7 cellular contexts compared by ENCODE assay signal in genomic region chr7:105050899-105051298, GRCh38. TPM values are rescaled to one million over a fixed set of nuclear protein-coding genes. Genes with fewer than 3 reads are reported as not detected.
A peak's percentile ranks its signal among the peaks of the same experiment; 100 is the strongest.
DNase-seq lines count a peak whose midpoint lies in the region; ATAC-seq and TF ChIP-seq lines count a peak whose summit lies in the region.
"Not testable (repeated sequence)": the region's sequence is repeated elsewhere in the genome, so short reads cannot be mapped to it uniquely, and the experiment has no call there.

No MANE protein-coding gene starts in this region.

- H3K36me3 ChIP-seq in CD8-positive, alpha-beta T cell (ENCODE audit: insufficient read depth, low read length) = peaks cover 20% of the 10 kb centered on the region
- H3K36me3 ChIP-seq in naive thymus-derived CD4-positive, alpha-beta T cell (ENCODE audit: control insufficient read depth in 2 of 3, insufficient read depth in 3 of 3, low read length in 3 of 3) = peaks cover 0 to 24% (median 7%) of the 10 kb centered on the region in 3 experiments

- not testable (repeated sequence) for H3K4me3 Mint-ChIP-seq in CD8-positive, alpha-beta T cell; activated T-cell treated with anti-CD3 and anti-CD28 coated beads, Interleukin-2, amount 50 U/mL, for 24 hours; chondrocyte (ENCODE audit: unreplicated experiment); stimulated activated effector memory CD8-positive, alpha-beta T cell treated with anti-CD3 and anti-CD28 coated beads, Interleukin-12 subunit alpha, Interleukin-12 subunit beta, amount 100 ng/mL, for 72 hours
- peak overlapping the region; percentile 36 for H3K4me3 Mint-ChIP-seq in T-helper 17 cell
- peak overlapping the region in 1 of 10 donors; percentile 15 for H3K4me3 Mint-ChIP-seq in naive thymus-derived CD4-positive, alpha-beta T cell

- peaks cover 17% of the 10 kb centered on the region for H3K4me1 ChIP-seq in CD8-positive, alpha-beta T cell (ENCODE audit: insufficient read depth, low read length)
- peaks cover 4 to 10% of the 10 kb centered on the region in 2 donors for H3K4me1 ChIP-seq in naive thymus-derived CD4-positive, alpha-beta T cell (ENCODE audit: control insufficient read depth in 2 of 2, insufficient read depth in 2 of 2, low read length in 2 of 2)

- peaks cover 87% of the 10 kb centered on the region for H3K36me3 Mint-ChIP-seq in CD8-positive, alpha-beta T cell
- not testable (repeated sequence) for H3K36me3 Mint-ChIP-seq in T-helper 17 cell (ENCODE audit: low read depth)
- H3K36me3 Mint-ChIP-seq in activated T-cell treated with anti-CD3 and anti-CD28 coated beads, Interleukin-2, amount 50 U/mL, for 24 hours (ENCODE audit: low read depth) = peaks cover 92% of the 10 kb centered on the region
- peaks cover 25 to 43% of the 10 kb centered on the region in 2 donors for H3K36me3 Mint-ChIP-seq in activated naive CD4-positive, alpha-beta T cell treated with anti-CD3 and anti-CD28 coated beads, Interleukin-2, amount 50 U/mL, for 72 hours
- H3K36me3 Mint-ChIP-seq in chondrocyte (ENCODE audit: low read depth) = peaks cover 26% of the 10 kb centered on the region
- H3K36me3 Mint-ChIP-seq in naive thymus-derived CD4-positive, alpha-beta T cell = peaks cover 9 to 49% (median 23%) of the 10 kb centered on the region in 5 donors
- H3K36me3 Mint-ChIP-seq in stimulated activated effector memory CD8-positive, alpha-beta T cell treated with anti-CD3 and anti-CD28 coated beads, Interleukin-12 subunit alpha, Interleukin-12 subunit beta, amount 100 ng/mL, for 72 hours = peaks cover 100% of the 10 kb centered on the region

- not testable (repeated sequence) for H3K9me3 ChIP-seq in CD8-positive, alpha-beta T cell (ENCODE audit: low read length); T-helper 17 cell (ENCODE audit: control insufficient read depth, low read length, poor library complexity, severe bottlenecking); naive thymus-derived CD4-positive, alpha-beta T cell (ENCODE audit: control insufficient read depth in 2 of 3, low read length in 3 of 3)

- POLR2A ChIA-PET in CD8-positive, alpha-beta T cell (lab: Charles Lee) = interaction anchor here (1.0 kb wide), 1 partner anchor 29 kb away, joined by 3 read pairs; no protein-coding TSS in a partner anchor
- POLR2A ChIA-PET in naive thymus-derived CD4-positive, alpha-beta T cell (lab: Charles Lee) = interaction anchor here (0.7 to 1.5 kb wide), 3 partner anchors 37 to 66 kb away, joined by 3 to 5 read pairs (median 5); partner anchors contain the start of gene KMT2E

- H3K27ac ChIP-seq in CD8-positive, alpha-beta T cell (ENCODE audit: low read depth, low read length); naive thymus-derived CD4-positive, alpha-beta T cell (ENCODE audit: low read depth, low read length): not testable (repeated sequence)

- intact Hi-C loops in CD8-positive, alpha-beta T cell (cut with DNase I, micrococcal nuclease) = loop anchor here in 1 of 2 experiments (2.0 kb wide), 1 partner anchor 14 kb away; no protein-coding TSS in a partner anchor
- intact Hi-C loops in naive thymus-derived CD4-positive, alpha-beta T cell (cut with micrococcal nuclease) = loop anchor here in 1 of 2 donors (10.0 kb wide), 1 partner anchor 284 kb away; no protein-coding TSS in a partner anchor

- ATAC-seq in CD8-positive, alpha-beta T cell; T-helper 17 cell; activated naive CD4-positive, alpha-beta T cell treated with anti-CD3 and anti-CD28 coated beads, Interleukin-2, amount 50 U/mL, for 72 hours; naive thymus-derived CD4-positive, alpha-beta T cell; stimulated activated effector memory CD8-positive, alpha-beta T cell treated with anti-CD3 and anti-CD28 coated beads, Interleukin-12 subunit alpha, Interleukin-12 subunit beta, amount 100 ng/mL, for 72 hours: not testable (repeated sequence)

- not testable (repeated sequence) for H3K27me3 Mint-ChIP-seq in CD8-positive, alpha-beta T cell (ENCODE audit: low read depth); T-helper 17 cell; activated T-cell treated with anti-CD3 and anti-CD28 coated beads, Interleukin-2, amount 50 U/mL, for 24 hours; chondrocyte (ENCODE audit: low read depth); naive thymus-derived CD4-positive, alpha-beta T cell

- not testable (repeated sequence) for H3K4me3 ChIP-seq in CD8-positive, alpha-beta T cell (ENCODE audit: low read depth, low read length); naive thymus-derived CD4-positive, alpha-beta T cell (ENCODE audit: low read length)

- not testable (repeated sequence) for DNase-seq in CD8-positive, alpha-beta T cell; T-helper 17 cell; activated T-cell treated with anti-CD3 and anti-CD28 coated beads, Interleukin-2, amount 50 U/mL, for 24 hours; activated naive CD4-positive, alpha-beta T cell treated with anti-CD3 and anti-CD28 coated beads, Interleukin-2, amount 50 U/mL, for 72 hours (ENCODE audit: low spot score in 2 of 2); chondrocyte (ENCODE audit: low spot score); naive thymus-derived CD4-positive, alpha-beta T cell; stimulated activated effector memory CD8-positive, alpha-beta T cell treated with anti-CD3 and anti-CD28 coated beads, Interleukin-12 subunit alpha, Interleukin-12 subunit beta, amount 100 ng/mL, for 72 hours (ENCODE audit: low spot score in 2 of 2)

- not testable (repeated sequence) for TF ChIP-seq CTCF in CD8-positive, alpha-beta T cell (IDR thresholded peaks at IDR 0.05); chondrocyte (IDR thresholded peaks at IDR 0.05)

- CTCF ChIA-PET in CD8-positive, alpha-beta T cell (lab: Charles Lee) = interaction anchor here (1.5 to 1.7 kb wide), 2 partner anchors 10 to 70 kb away, joined by 7 to 8 read pairs; no protein-coding TSS in a partner anchor
- CTCF ChIA-PET in naive thymus-derived CD4-positive, alpha-beta T cell (lab: Charles Lee) = interaction anchor here (0.6 to 2.5 kb wide), 3 partner anchors 17 to 70 kb away, joined by 5 to 9 read pairs (median 5); no protein-coding TSS in a partner anchor

- H3K9me3 Mint-ChIP-seq in CD8-positive, alpha-beta T cell; activated T-cell treated with anti-CD3 and anti-CD28 coated beads, Interleukin-2, amount 50 U/mL, for 24 hours; activated naive CD4-positive, alpha-beta T cell treated with anti-CD3 and anti-CD28 coated beads, Interleukin-2, amount 50 U/mL, for 72 hours; chondrocyte (ENCODE audit: low read depth); naive thymus-derived CD4-positive, alpha-beta T cell; stimulated activated effector memory CD8-positive, alpha-beta T cell treated with anti-CD3 and anti-CD28 coated beads, Interleukin-12 subunit alpha, Interleukin-12 subunit beta, amount 100 ng/mL, for 72 hours: not testable (repeated sequence)

- H3K27ac Mint-ChIP-seq in CD8-positive, alpha-beta T cell = peak overlapping the region; percentile 52
- H3K27ac Mint-ChIP-seq in T-helper 17 cell = peak overlapping the region; percentile 88
- H3K27ac Mint-ChIP-seq in activated T-cell treated with anti-CD3 and anti-CD28 coated beads, Interleukin-2, amount 50 U/mL, for 24 hours = peak overlapping the region; percentile 47
- peak overlapping the region; percentile 85 to 89 for H3K27ac Mint-ChIP-seq in activated naive CD4-positive, alpha-beta T cell treated with anti-CD3 and anti-CD28 coated beads, Interleukin-2, amount 50 U/mL, for 72 hours
- peak overlapping the region; percentile 61 for H3K27ac Mint-ChIP-seq in chondrocyte (ENCODE audit: unreplicated experiment)
- H3K27ac Mint-ChIP-seq in naive thymus-derived CD4-positive, alpha-beta T cell = peak overlapping the region in 8 of 9 donors; percentile 43 to 86 (median 78)
- peak overlapping the region; percentile 17 for H3K27ac Mint-ChIP-seq in stimulated activated effector memory CD8-positive, alpha-beta T cell treated with anti-CD3 and anti-CD28 coated beads, Interleukin-12 subunit alpha, Interleukin-12 subunit beta, amount 100 ng/mL, for 72 hours

- H3K27me3 ChIP-seq in CD8-positive, alpha-beta T cell (ENCODE audit: insufficient read depth, low read length); naive thymus-derived CD4-positive, alpha-beta T cell (ENCODE audit: control insufficient read depth in 2 of 2, insufficient read depth in 2 of 2, low read length in 2 of 2): not testable (repeated sequence)

- peaks cover 77% of the 10 kb centered on the region for H3K4me1 Mint-ChIP-seq in CD8-positive, alpha-beta T cell (ENCODE audit: low read depth)
- peaks cover 48% of the 10 kb centered on the region for H3K4me1 Mint-ChIP-seq in T-helper 17 cell
- H3K4me1 Mint-ChIP-seq in activated T-cell treated with anti-CD3 and anti-CD28 coated beads, Interleukin-2, amount 50 U/mL, for 24 hours (ENCODE audit: low read depth) = peaks cover 68% of the 10 kb centered on the region
- peaks cover 29% of the 10 kb centered on the region for H3K4me1 Mint-ChIP-seq in chondrocyte (ENCODE audit: low read depth)
- peaks cover 36 to 89% (median 75%) of the 10 kb centered on the region in 7 donors for H3K4me1 Mint-ChIP-seq in naive thymus-derived CD4-positive, alpha-beta T cell
- H3K4me1 Mint-ChIP-seq in stimulated activated effector memory CD8-positive, alpha-beta T cell treated with anti-CD3 and anti-CD28 coated beads, Interleukin-12 subunit alpha, Interleukin-12 subunit beta, amount 100 ng/mL, for 72 hours = peaks cover 60% of the 10 kb centered on the region

RNA-seq across cellular contexts. Expression of gene KMT2E, which starts 36.9 kb away (rescaled TPM):
- 100 to 1,000 TPM; 320 TPM for total RNA-seq in CD8-positive, alpha-beta T cell
- total RNA-seq in T-helper 17 cell (100 to 1,000 TPM; 285 to 301 TPM), chondrocyte (59.6 to 63.1 TPM (median 59.9 TPM) in 3 replicates)
- 100 to 1,000 TPM; 105 to 122 TPM for total RNA-seq in activated naive CD4-positive, alpha-beta T cell treated with anti-CD3 and anti-CD28 coated beads, Interleukin-2, amount 50 U/mL, for 72 hours
- total RNA-seq in naive thymus-derived CD4-positive, alpha-beta T cell = 100 to 1,000 TPM; 129 to 221 (median 186) TPM
- 100 to 1,000 TPM; 195 to 221 TPM for polyA plus RNA-seq in naive thymus-derived CD4-positive, alpha-beta T cell

Comparison
In these comparisons a context has a peak if more than half of its experiments do, and no peak if none do; other contexts are left out.
1. H3K27ac Mint-ChIP-seq: peak in every context shown above with its lines; median percentile 88 in T-helper 17 cell; 87 in activated naive CD4-positive, alpha-beta T cell treated with anti-CD3 and anti-CD28 coated beads, Interleukin-2, amount 50 U/mL, for 72 hours; 78 in naive thymus-derived CD4-positive, alpha-beta T cell; 61 in chondrocyte; 52 in CD8-positive, alpha-beta T cell; 47 in activated T-cell treated with anti-CD3 and anti-CD28 coated beads, Interleukin-2, amount 50 U/mL, for 24 hours; 17 in stimulated activated effector memory CD8-positive, alpha-beta T cell treated with anti-CD3 and anti-CD28 coated beads, Interleukin-12 subunit alpha, Interleukin-12 subunit beta, amount 100 ng/mL, for 72 hours.